ENCODE assay signal across 8 cellular contexts in the genomic region with DNA sequence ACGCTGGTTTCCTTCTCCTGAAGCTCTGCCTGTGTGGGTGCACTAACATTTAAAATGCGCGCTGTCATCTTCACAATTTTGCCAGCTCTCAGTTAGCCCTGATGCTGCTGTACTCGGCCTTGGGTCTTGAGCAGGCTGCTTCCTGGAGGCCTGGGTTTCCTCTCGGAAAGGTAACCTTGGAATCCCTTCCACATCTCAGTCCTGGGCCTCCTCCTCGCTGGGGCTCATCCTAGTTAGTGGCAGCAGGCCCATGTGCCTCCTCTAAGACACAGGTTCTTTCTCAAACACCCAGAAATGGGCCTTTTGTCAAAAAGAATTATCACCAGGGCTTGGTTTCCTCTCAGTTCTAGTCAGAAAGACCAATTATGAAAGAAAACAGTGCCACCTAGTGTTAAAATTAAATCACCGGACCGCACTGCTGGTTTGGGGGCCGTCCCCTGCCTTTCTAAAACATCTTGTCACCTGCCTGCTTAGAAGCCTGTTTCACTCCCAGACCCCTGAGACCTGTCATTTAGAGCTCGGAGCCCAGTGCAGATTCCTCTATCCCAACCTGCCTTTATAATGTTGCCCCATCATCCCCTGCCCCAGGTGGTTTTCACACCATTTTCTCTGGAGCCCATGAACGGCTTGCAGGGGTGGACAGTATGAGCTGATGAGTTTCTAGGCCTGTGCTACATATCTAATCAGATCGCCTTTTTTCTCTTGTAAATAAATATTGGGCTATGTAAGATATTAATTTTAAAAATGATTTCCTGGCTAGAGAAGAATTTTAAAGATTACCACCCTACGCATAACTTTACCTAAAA. TPM values are rescaled to one million over a fixed set of nuclear protein-coding genes. Genes with fewer than 3 reads are reported as not detected.
DNase-seq lines count a peak whose midpoint lies in the region; ATAC-seq, FAIRE-seq and TF ChIP-seq lines count a peak whose summit lies in the region.

No MANE protein-coding gene starts in this region.

- H3K4me1 ChIP-seq in thyroid gland, result no peaks in the 10 kb centered on the region

- peaks cover 8 to 30% of the 10 kb centered on the region in 2 donors for H3K36me3 Mint-ChIP-seq in naive B cell

- peak; percentile 51 for TF ChIP-seq CTCF in GM12873 (IDR thresholded peaks at IDR 0.05; ENCODE audit: insufficient read depth, low read depth, low read length, missing control alignments)
- TF ChIP-seq CTCF in thyroid gland (IDR thresholded peaks at IDR 0.05), result peak; percentile 35 to 75 (median 61)

- H3K4me1 Mint-ChIP-seq in naive B cell, result no peaks in the 10 kb centered on the region

- DNase-seq in NCI-H748 treated with DMSO at 0.1 percent for 48 hours (lab: John Stamatoyannopoulos, UW) (peak; percentile 25), activated T-cell treated with anti-CD3 and anti-CD28 coated beads for 1 hour (ENCODE audit: low read depth) (peak; percentile 15), erythroblast (lab: John Stamatoyannopoulos, UW) (peak; percentile 53 to 64), naive B cell (peak; percentile 64), thyroid gland (peak; percentile 11 to 13)

- H3K27me3 Mint-ChIP-seq in naive B cell, result no peaks in the 10 kb centered on the region

- TF ChIP-seq POLR2A in erythroblast (IDR thresholded peaks at IDR 0.05; ENCODE audit: low read length) (no peak), thyroid gland (IDR thresholded peaks at IDR 0.05) (no peak)

- peak overlapping the region in 3 of 6 donors; percentile 20 to 79 (median 75) for H3K27ac Mint-ChIP-seq in naive B cell

- H3K9me3 Mint-ChIP-seq in naive B cell, result no peaks in the 10 kb centered on the region

- peak; percentile 75 for ATAC-seq in HG03280 (IDR thresholded peaks at IDR 0.05; ENCODE audit: unreplicated experiment)
- peak; percentile 82 to 97 for ATAC-seq in naive B cell (ENCODE audit: low read depth in 2 of 2)

- WGBS in thyroid gland, 2 donors, result 61 to 63% methylated on average over 13 of the region's 13 CpGs

- peaks cover 0 to 7% of the 10 kb centered on the region in 2 donors for H3K36me3 ChIP-seq in thyroid gland

- H3K4me3 ChIP-seq in thyroid gland (replicated peaks in 1 of 3), result no peak overlapping the region

- peak; percentile 43 for FAIRE-seq in A204.1 (lab: Jason Lieb, UNC)

- no peaks in the 10 kb centered on the region for H3K27me3 ChIP-seq in thyroid gland

- H3K27ac ChIP-seq in thyroid gland, result no peak overlapping the region

- intact Hi-C loops in thyroid gland (cut with DNase I), result loop anchor here (2.0 kb wide), 1 partner anchor 161 kb away; no protein-coding TSS in a partner anchor

- H3K9me3 ChIP-seq in thyroid gland, result no peaks in the 10 kb centered on the region

- H3K4me3 Mint-ChIP-seq in naive B cell, result no peak overlapping the region

RNA-seq across cellular contexts. Expression of a gene that starts 42.4 kb away (rescaled TPM):
- polyA plus RNA-seq in naive B cell (ENCODE audit: low read depth in 6 of 6), result 1 to 10 TPM; 3.1 to 8.3 (median 6.1) TPM
- total RNA-seq in thyroid gland, result 10 to 100 TPM in 3 of 4 donors, 1 to 10 TPM in 1; 6.7 to 47.8 (median 26.9) TPM

Comparison
In these comparisons a context has a peak if more than half of its experiments do, and no peak if none do; other contexts are left out.
1. DNase-seq: peak in every context shown above with its lines; median percentile 64 in naive B cell; 58 in erythroblast; 25 in NCI-H748 treated with DMSO at 0.1 percent for 48 hours; 15 in activated T-cell treated with anti-CD3 and anti-CD28 coated beads for 1 hour; 12 in thyroid gland.